26 cellular contexts compared by ENCODE assay signal in the genomic region with DNA sequence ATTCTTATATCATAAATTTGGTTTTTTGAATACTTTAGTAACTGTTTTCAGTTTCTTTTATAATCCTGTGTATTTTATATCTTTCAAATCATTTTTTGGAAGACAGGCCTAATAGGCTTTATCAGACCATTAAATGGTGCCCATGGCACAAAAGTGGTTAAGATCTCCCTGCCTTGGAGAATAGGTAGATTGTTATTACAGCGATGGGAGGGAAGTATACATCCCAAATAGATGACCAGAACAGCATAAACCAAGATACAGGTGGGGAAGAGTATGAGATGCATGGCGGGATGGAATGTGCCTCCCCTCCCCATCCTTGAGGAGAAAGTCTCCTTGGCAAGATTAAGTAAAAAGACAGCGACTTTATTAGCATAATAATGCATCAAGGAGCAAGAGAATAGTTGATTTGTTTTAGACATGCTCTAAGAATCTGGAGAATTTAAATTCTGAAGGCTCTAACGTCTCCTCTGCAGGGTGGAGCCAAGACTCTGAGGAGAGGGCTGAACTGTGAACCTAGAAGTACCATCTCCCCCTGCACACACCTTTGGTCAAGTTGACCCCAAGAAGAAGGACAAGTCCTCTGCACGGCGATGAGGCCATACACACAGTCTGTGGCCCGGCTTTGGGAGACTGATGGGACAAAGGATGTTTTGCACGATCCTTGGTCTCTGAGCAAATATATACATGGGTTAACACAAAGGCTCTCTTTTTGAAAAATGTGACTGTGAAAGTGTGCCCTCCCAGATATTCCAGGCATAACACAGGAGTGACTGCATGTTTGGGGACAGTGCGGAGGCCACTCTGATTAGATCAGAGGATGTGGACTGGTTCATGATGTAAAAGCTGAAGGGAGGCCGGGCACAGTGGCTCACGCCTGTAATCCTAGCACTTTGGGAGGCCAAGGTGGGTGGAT.
"Had no signal": no experiment of that assay in that cellular context is flagged by ENCODE, and none has a peak within 500 bp of the region (broad histone marks: within the 10 kb centered on the region; RNA-seq: fewer than 3 reads in every experiment).

No MANE protein-coding gene starts in this region.

- H3K4me1 ChIP-seq: foreskin keratinocyte, prostate gland, sigmoid colon, thyroid gland had no signal

- H3K79me2 ChIP-seq: hepatocyte had no signal

- H3K4me3 ChIP-seq: esophagus muscularis mucosa, gastroesophageal sphincter, heart left ventricle, hepatocyte, prostate gland, right atrium auricular region, sigmoid colon, thyroid gland had no signal

- H3K27ac ChIP-seq: foreskin keratinocyte, gastroesophageal sphincter, hepatocyte, prostate gland had no signal

- H3K4me1 Mint-ChIP-seq: naive thymus-derived CD4-positive, alpha-beta T cell; stimulated activated memory B cell treated with anti-CD40 and anti-IgM and Interleukin-4, amounts not matched to agents 10 μg/mL and 1 μg/mL and 100 μg/mL, for 72 hours had no signal

- H3K4me3 Mint-ChIP-seq: dendritic cell treated with granulocyte-macrophage colony-stimulating factor and Interleukin-4, amounts not matched to agents 40 ng/mL and 50 ng/mL, for 4 days; endodermal cell; naive thymus-derived CD4-positive, alpha-beta T cell; nephron; stimulated activated memory B cell treated with anti-CD40 and anti-IgM and Interleukin-4, amounts not matched to agents 10 μg/mL and 1 μg/mL and 100 μg/mL, for 72 hours; type B pancreatic cell had no signal

- ATAC-seq: foreskin keratinocyte; gastroesophageal sphincter; heart left ventricle; left lobe of liver; naive thymus-derived CD4-positive, alpha-beta T cell; stimulated activated memory B cell treated with anti-CD40 and anti-IgM and Interleukin-4, amounts not matched to agents 10 μg/mL and 1 μg/mL and 100 μg/mL, for 72 hours; stimulated activated naive CD8-positive, alpha-beta T cell treated with anti-CD3 and anti-CD28 coated beads, Interleukin-15, Interleukin-2, amounts not matched to agents 100 U/mL and 50 U/mL, for 24 hours had no signal

- H3K9me3 Mint-ChIP-seq: dendritic cell treated with granulocyte-macrophage colony-stimulating factor and Interleukin-4, amounts not matched to agents 40 ng/mL and 50 ng/mL, for 4 days; naive thymus-derived CD4-positive, alpha-beta T cell; nephron; stimulated activated memory B cell treated with anti-CD40 and anti-IgM and Interleukin-4, amounts not matched to agents 10 μg/mL and 1 μg/mL and 100 μg/mL, for 72 hours; type B pancreatic cell had no signal

- FAIRE-seq: colon, kidney had no signal

- H2AFZ ChIP-seq: hepatocyte had no signal

- H3K36me3 ChIP-seq: esophagus muscularis mucosa, gastroesophageal sphincter, heart left ventricle, prostate gland, right atrium auricular region, sigmoid colon, thyroid gland had no signal

- H3K36me3 Mint-ChIP-seq: naive thymus-derived CD4-positive, alpha-beta T cell; stimulated activated memory B cell treated with anti-CD40 and anti-IgM and Interleukin-4, amounts not matched to agents 10 μg/mL and 1 μg/mL and 100 μg/mL, for 72 hours; type B pancreatic cell had no signal

- H3K27ac Mint-ChIP-seq: dendritic cell treated with granulocyte-macrophage colony-stimulating factor and Interleukin-4, amounts not matched to agents 40 ng/mL and 50 ng/mL, for 4 days; endodermal cell; naive thymus-derived CD4-positive, alpha-beta T cell; nephron; stimulated activated memory B cell treated with anti-CD40 and anti-IgM and Interleukin-4, amounts not matched to agents 10 μg/mL and 1 μg/mL and 100 μg/mL, for 72 hours; type B pancreatic cell had no signal

- H3K4me2 ChIP-seq: hepatocyte had no signal

- H3K27me3 ChIP-seq: esophagus muscularis mucosa, heart left ventricle, hepatocyte, right atrium auricular region, sigmoid colon, thyroid gland had no signal

- H3K9me3 ChIP-seq: esophagus muscularis mucosa, gastroesophageal sphincter, heart left ventricle, prostate gland, right atrium auricular region, sigmoid colon, thyroid gland had no signal

- DNase-seq: cerebellar nuclear complex; effector CD8-positive, alpha-beta T cell; endodermal cell; foreskin keratinocyte; heart left ventricle; kidney; mesendoderm; midbrain; naive thymus-derived CD4-positive, alpha-beta T cell; nucleus accumbens; sigmoid colon; stimulated activated CD4-positive, alpha-beta T cell treated with anti-CD3 and anti-CD28 coated beads, Interleukin-2, amount 100 ng/mL, for 24 hours; stimulated activated CD4-positive, alpha-beta T cell treated with anti-CD3 and anti-CD28 coated beads, Interleukin-4, amount 100 ng/mL, for 24 hours; stimulated activated naive CD8-positive, alpha-beta T cell treated with anti-CD3 and anti-CD28 coated beads, Interleukin-15, Interleukin-2, amounts not matched to agents 100 U/mL and 50 U/mL, for 24 hours; thyroid gland had no signal
